ENCODE assay signal across 9 cellular contexts in genomic region chr20:36645998-36646397, GRCh38. TPM values are rescaled to one million over a fixed set of nuclear protein-coding genes. Genes with fewer than 3 reads are reported as not detected.
A peak's percentile ranks its signal among the peaks of the same experiment; 100 is the strongest.
DNase-seq lines count a peak whose midpoint lies in the region; ATAC-seq and TF ChIP-seq lines count a peak whose summit lies in the region.
"Had no signal": no experiment of that assay in that cellular context is flagged by ENCODE, and none has a peak within 500 bp of the region (broad histone marks: within the 10 kb centered on the region; RNA-seq: fewer than 3 reads in every experiment).

SLA2 (minus strand) TSS chr20:36646196; CDS start chr20:36641335, 4,861 bp downstream.

- H3K27me3 ChIP-seq in rectal smooth muscle tissue (ENCODE audit: control insufficient read depth, insufficient read depth, low read length): no peaks in the 10 kb centered on the region

- no peak for ATAC-seq in GM18520 (IDR thresholded peaks at IDR 0.05; ENCODE audit: unreplicated experiment)

- H3K4me3 Mint-ChIP-seq in CD14-positive monocyte: peak within 1 kb of the TSS; percentile 56 to 59
- peak within 1 kb of the TSS; percentile 96 for H3K4me3 Mint-ChIP-seq in activated T-helper 2 cell treated with anti-CD3 and anti-CD28 coated beads, Interferon-gamma antibody, Interleukin-2, Interleukin-4, amounts not matched to agents 10 μg/mL and 5 μg/mL and 100 μg/mL, durations not matched to agents 14 hours and 24 hours and 36 hours (ENCODE audit: low read depth)

- no peaks in the 10 kb centered on the region for H3K36me3 ChIP-seq in rectal smooth muscle tissue (ENCODE audit: control insufficient read depth, insufficient read depth, low read length)

- no peak within 1 kb of the TSS for H3K27ac ChIP-seq in rectal smooth muscle tissue (ENCODE audit: low read depth, low read length)

- no peaks in the 10 kb centered on the region for H3K9me3 Mint-ChIP-seq in CD14-positive monocyte
- H3K9me3 Mint-ChIP-seq in activated T-helper 2 cell treated with anti-CD3 and anti-CD28 coated beads, Interferon-gamma antibody, Interleukin-2, Interleukin-4, amounts not matched to agents 10 μg/mL and 5 μg/mL and 100 μg/mL, durations not matched to agents 14 hours and 24 hours and 36 hours: no peaks in the 10 kb centered on the region

- no peaks in the 10 kb centered on the region for H3K4me1 ChIP-seq in rectal smooth muscle tissue (ENCODE audit: control insufficient read depth, insufficient read depth, low read length)

- no peak for TF ChIP-seq CTCF in CD14-positive monocyte (IDR thresholded peaks at IDR 0.05)

- intact Hi-C loops in CD14-positive monocyte (cut with micrococcal nuclease): no loop called here
- intact Hi-C loops in activated T-helper 2 cell treated with anti-CD3 and anti-CD28 coated beads, Interferon-gamma antibody, Interleukin-2, Interleukin-4, amounts not matched to agents 10 μg/mL and 5 μg/mL and 100 μg/mL, durations not matched to agents 14 hours and 24 hours and 36 hours (cut with micrococcal nuclease): loop anchor here (2.0 to 10.0 kb wide), 4 partner anchors 41 to 109 kb away; partner anchors contain the start of genes RAB5IF and TGIF2

- no peaks in the 10 kb centered on the region for H3K36me3 Mint-ChIP-seq in CD14-positive monocyte
- H3K36me3 Mint-ChIP-seq in activated T-helper 2 cell treated with anti-CD3 and anti-CD28 coated beads, Interferon-gamma antibody, Interleukin-2, Interleukin-4, amounts not matched to agents 10 μg/mL and 5 μg/mL and 100 μg/mL, durations not matched to agents 14 hours and 24 hours and 36 hours (ENCODE audit: low read depth): peaks cover 45% of the 10 kb centered on the region

- no peak within 1 kb of the TSS for H3K9ac ChIP-seq in rectal smooth muscle tissue (ENCODE audit: low read length)

- peak within 1 kb of the TSS; percentile 35 to 80 (median 72) for H3K27ac Mint-ChIP-seq in CD14-positive monocyte
- H3K27ac Mint-ChIP-seq in activated T-helper 2 cell treated with anti-CD3 and anti-CD28 coated beads, Interferon-gamma antibody, Interleukin-2, Interleukin-4, amounts not matched to agents 10 μg/mL and 5 μg/mL and 100 μg/mL, durations not matched to agents 14 hours and 24 hours and 36 hours: peak within 1 kb of the TSS; percentile 99

- peaks cover 15% of the 10 kb centered on the region for H3K4me1 Mint-ChIP-seq in CD14-positive monocyte
- peaks cover 50% of the 10 kb centered on the region for H3K4me1 Mint-ChIP-seq in activated T-helper 2 cell treated with anti-CD3 and anti-CD28 coated beads, Interferon-gamma antibody, Interleukin-2, Interleukin-4, amounts not matched to agents 10 μg/mL and 5 μg/mL and 100 μg/mL, durations not matched to agents 14 hours and 24 hours and 36 hours (ENCODE audit: low read depth)

- H3K4me3 ChIP-seq in rectal smooth muscle tissue (ENCODE audit: low read length): peak within 1 kb of the TSS; percentile 35

- DNase-seq in CD14-positive monocyte (ENCODE audit: low spot score) (peak; percentile 74), SIG-M5 (lab: John Stamatoyannopoulos, UW) (peak; percentile 36), putamen (ENCODE audit: low spot score) (no peak), middle frontal gyrus (ENCODE audit: extremely low spot score, low spot score) (no peak), NCI-H2029 (lab: John Stamatoyannopoulos, UW) (no peak)
- DNase-seq in activated T-helper 2 cell treated with anti-CD3 and anti-CD28 coated beads, Interferon-gamma antibody, Interleukin-2, Interleukin-4, amounts not matched to agents 10 μg/mL and 5 μg/mL and 100 μg/mL, durations not matched to agents 14 hours and 24 hours and 36 hours (ENCODE audit: low spot score): peak; percentile 60

- H3K27me3 Mint-ChIP-seq in CD14-positive monocyte (ENCODE audit: low read depth in 3 of 3): peaks cover 0 to 2% (median 1%) of the 10 kb centered on the region in 3 donors
- no peaks in the 10 kb centered on the region for H3K27me3 Mint-ChIP-seq in activated T-helper 2 cell treated with anti-CD3 and anti-CD28 coated beads, Interferon-gamma antibody, Interleukin-2, Interleukin-4, amounts not matched to agents 10 μg/mL and 5 μg/mL and 100 μg/mL, durations not matched to agents 14 hours and 24 hours and 36 hours (ENCODE audit: low read depth)

RNA-seq across cellular contexts. Expression of gene SLA2, which starts in this region (rescaled TPM):
- under 1 TPM; 0.16 to 0.17 TPM for polyA plus RNA-seq in CD14-positive monocyte
- 54.9 and 56.5 TPM in 2 replicates for total RNA-seq in activated T-helper 2 cell treated with anti-CD3 and anti-CD28 coated beads, Interferon-gamma antibody, Interleukin-2, Interleukin-4, amounts not matched to agents 10 μg/mL and 5 μg/mL and 100 μg/mL, durations not matched to agents 14 hours and 24 hours and 36 hours
- polyA plus RNA-seq: BJ had no signal

Comparison
In these comparisons a context has a peak if more than half of its experiments do, and no peak if none do; other contexts are left out.
1. Peak in DNase-seq in CD14-positive monocyte; RNA of the gene not detected or under 1 TPM.
2. DNase-seq: peak in SIG-M5 (single experiment) and activated T-helper 2 cell treated with anti-CD3 and anti-CD28 coated beads, Interferon-gamma antibody, Interleukin-2, Interleukin-4, amounts not matched to agents 10 μg/mL and 5 μg/mL and 100 μg/mL, durations not matched to agents 14 hours and 24 hours and 36 hours (single experiment); none in putamen (single experiment), middle frontal gyrus (single experiment) and NCI-H2029 (single experiment).